Comparison of ENCODE assay signal across 26 cellular contexts in genomic region chr18:48616484-48617255, GRCh38.
DNase-seq lines count a peak whose midpoint lies in the region; ATAC-seq and TF ChIP-seq lines count a peak whose summit lies in the region.
"Had no signal": no experiment of that assay in that cellular context is flagged by ENCODE, and none has a peak within 500 bp of the region (broad histone marks: within the 10 kb centered on the region; RNA-seq: fewer than 3 reads in every experiment).

No MANE protein-coding gene starts in this region.

- no peak overlapping the region for H3K4me3 ChIP-seq in GM23338
- no peak overlapping the region for H3K4me3 ChIP-seq in adipocyte (ENCODE audit: low read length)
- H3K4me3 ChIP-seq: smooth muscle cell had no signal

- H3K9me3 ChIP-seq in adipocyte (ENCODE audit: control insufficient read depth, low read length) = no peaks in the 10 kb centered on the region

- CTCF ChIA-PET in activated CD8-positive, alpha-beta T cell treated with anti-CD3 and anti-CD28 coated beads for 36 hours (lab: Charles Lee) = no interaction called here

- peaks cover 44% of the 10 kb centered on the region for H3K4me1 Mint-ChIP-seq in GM23338
- no peaks in the 10 kb centered on the region for H3K4me1 Mint-ChIP-seq in activated CD8-positive, alpha-beta T cell treated with anti-CD3 and anti-CD28 coated beads for 36 hours (ENCODE audit: low read depth)

- H3K9me2 ChIP-seq in GM23338 (ENCODE audit: insufficient read depth) = no peaks in the 10 kb centered on the region

- no peaks in the 10 kb centered on the region for H3K27me3 ChIP-seq in GM23338 (ENCODE audit: insufficient read depth)
- H3K27me3 ChIP-seq in adipocyte (replicated peaks; ENCODE audit: control insufficient read depth, insufficient read depth, low read length) = no peaks in the 10 kb centered on the region

- H3K27ac ChIP-seq in GM23338 (ENCODE audit: low read depth) = no peak overlapping the region
- H3K27ac ChIP-seq: HL-60 had no signal

- H3K9me3 Mint-ChIP-seq in GM23338 = no peaks in the 10 kb centered on the region; the same call in 2 of the 3 replicates
- no peaks in the 10 kb centered on the region for H3K9me3 Mint-ChIP-seq in activated CD8-positive, alpha-beta T cell treated with anti-CD3 and anti-CD28 coated beads for 36 hours
- H3K9me3 Mint-ChIP-seq: activated naive CD4-positive, alpha-beta T cell treated with anti-CD3 and anti-CD28 coated beads, Interleukin-2, amount 50 U/mL, for 72 hours; activated T-helper 17 cell treated with anti-CD3 and anti-CD28 coated beads, Interleukin-2, amount 50 U/mL, for 72 hours had no signal

- DNase-seq in GM23338 (ENCODE audit: low spot score) = no peak
- peak; percentile 43 for DNase-seq in adipocyte (ENCODE audit: low read depth)
- peak; percentile 56 for DNase-seq in fibroblast of peridontal ligament (ENCODE audit: extremely low read depth)
- DNase-seq in putamen (ENCODE audit: low spot score) = peak; percentile 59
- DNase-seq in islet precursor cell = no peak
- DNase-seq in activated CD8-positive, alpha-beta T cell treated with anti-CD3 and anti-CD28 coated beads for 36 hours = no peak
- DNase-seq: activated CD4-positive, alpha-beta T cell treated with anti-CD3 and anti-CD28 coated beads, Interleukin-2, amount 50 U/mL, for 48 hours; activated CD4-positive, CD25-positive, alpha-beta regulatory T cell; activated CD8-positive, alpha-beta memory T cell treated with anti-CD3 and anti-CD28 coated beads, Interleukin-2, amount 50 U/mL, for 48 hours; C1 segment of cervical spinal cord; cerebellar nuclear complex; erythroblast; glutamatergic neuron; HCEC 1CT; mesenchymal stem cell; NCI-H1092; NCI-H1930; nucleus accumbens; OCI-M1; SHP77 treated with DMSO at 0.1 percent for 48 hours had no signal

- H3K4me1 ChIP-seq in GM23338 (ENCODE audit: insufficient read depth) (peaks cover 11% of the 10 kb centered on the region; the same call in 1 of the 2 replicates), adipocyte (ENCODE audit: control insufficient read depth, insufficient read depth, low read length) (peaks cover 24% of the 10 kb centered on the region)

- peaks cover 12% of the 10 kb centered on the region; the same call in 1 of the 2 replicates for H3K79me2 ChIP-seq in GM23338 (replicated peaks; ENCODE audit: insufficient read depth)

- H3K9ac ChIP-seq in adipocyte (ENCODE audit: low read length) = no peak overlapping the region

- no peak overlapping the region for H2AFZ ChIP-seq in GM23338

- ATAC-seq in GM23338 = no peak
- ATAC-seq in GM19397 (IDR thresholded peaks at IDR 0.05; ENCODE audit: unreplicated experiment) = no peak
- ATAC-seq in activated CD8-positive, alpha-beta T cell treated with anti-CD3 and anti-CD28 coated beads for 36 hours = no peak
- ATAC-seq: activated naive CD4-positive, alpha-beta T cell treated with anti-CD3 and anti-CD28 coated beads, Interleukin-2, amount 50 U/mL, for 72 hours; activated T-helper 17 cell treated with anti-CD3 and anti-CD28 coated beads, Interleukin-2, amount 50 U/mL, for 72 hours; HepG2 had no signal

- no peak overlapping the region for H3K4me2 ChIP-seq in GM23338
- H3K4me2 ChIP-seq: smooth muscle cell had no signal

- TF ChIP-seq CTCF in GM23338 (conservative IDR thresholded peaks at IDR 0.05; ENCODE audit: low read depth in 2 of 2) = no peak
- TF ChIP-seq CTCF in activated CD8-positive, alpha-beta T cell treated with anti-CD3 and anti-CD28 coated beads for 36 hours (IDR thresholded peaks at IDR 0.05) = no peak

- POLR2A ChIA-PET in activated CD8-positive, alpha-beta T cell treated with anti-CD3 and anti-CD28 coated beads for 36 hours (lab: Charles Lee) = no interaction called here

- H3K36me3 ChIP-seq in GM23338 (ENCODE audit: insufficient read depth) = no peaks in the 10 kb centered on the region
- H3K36me3 ChIP-seq in adipocyte (ENCODE audit: control insufficient read depth, insufficient read depth, low read length, severe bottlenecking) = peaks cover 29% of the 10 kb centered on the region

- H3K27ac Mint-ChIP-seq in GM23338 = peak overlapping the region; percentile 11; the same call in 1 of the 2 replicates
- H3K27ac Mint-ChIP-seq in activated CD8-positive, alpha-beta T cell treated with anti-CD3 and anti-CD28 coated beads for 36 hours = no peak overlapping the region
- H3K27ac Mint-ChIP-seq: activated T-helper 17 cell treated with anti-CD3 and anti-CD28 coated beads, Interleukin-2, amount 50 U/mL, for 72 hours had no signal

- no peaks in the 10 kb centered on the region for H3K36me3 Mint-ChIP-seq in GM23338 (ENCODE audit: low read depth)
- H3K36me3 Mint-ChIP-seq in activated CD8-positive, alpha-beta T cell treated with anti-CD3 and anti-CD28 coated beads for 36 hours (ENCODE audit: low read depth) = no peaks in the 10 kb centered on the region
- H3K36me3 Mint-ChIP-seq: activated naive CD4-positive, alpha-beta T cell treated with anti-CD3 and anti-CD28 coated beads, Interleukin-2, amount 50 U/mL, for 72 hours had no signal

- peaks cover 8% of the 10 kb centered on the region for H3K27me3 Mint-ChIP-seq in GM23338 (ENCODE audit: insufficient read depth, low read depth, poor library complexity)
- H3K27me3 Mint-ChIP-seq in activated CD8-positive, alpha-beta T cell treated with anti-CD3 and anti-CD28 coated beads for 36 hours = no peaks in the 10 kb centered on the region
- H3K27me3 Mint-ChIP-seq: activated T-helper 17 cell treated with anti-CD3 and anti-CD28 coated beads, Interleukin-2, amount 50 U/mL, for 72 hours had no signal

- H3F3A ChIP-seq in GM23338 (replicated peaks; ENCODE audit: low read depth) = no peaks in the 10 kb centered on the region

- no peaks in the 10 kb centered on the region for H4K20me1 ChIP-seq in GM23338 (replicated peaks; ENCODE audit: insufficient read depth)

- no peak overlapping the region for H3K4me3 Mint-ChIP-seq in GM23338
- H3K4me3 Mint-ChIP-seq in activated CD8-positive, alpha-beta T cell treated with anti-CD3 and anti-CD28 coated beads for 36 hours = no peak overlapping the region
- H3K4me3 Mint-ChIP-seq: activated T-helper 17 cell treated with anti-CD3 and anti-CD28 coated beads, Interleukin-2, amount 50 U/mL, for 72 hours had no signal

- intact Hi-C loops in activated CD8-positive, alpha-beta T cell treated with anti-CD3 and anti-CD28 coated beads for 36 hours (cut with micrococcal nuclease) = no loop called here

TF ChIP-seq in GM23338, 12 proteins besides CTCF, POLR2A, EP300 and RAD21 (continues in another document):
- no peak for TF ChIP-seq ZNF114 (CRISPR knock-in tag; IDR thresholded peaks at IDR 0.05)
- TF ChIP-seq EZH2phosphoT487 (IDR thresholded peaks at IDR 0.05; ENCODE audit: unreplicated experiment) = no peak
- TF ChIP-seq STAT1 (IDR thresholded peaks at IDR 0.05; ENCODE audit: unreplicated experiment) = no peak
- no peak for TF ChIP-seq JUNB (IDR thresholded peaks at IDR 0.05; ENCODE audit: unreplicated experiment)
- no peak for TF ChIP-seq ZNF331 (CRISPR knock-in tag; IDR thresholded peaks at IDR 0.05; ENCODE audit: low read depth)
- no peak for TF ChIP-seq EZH2 (IDR thresholded peaks at IDR 0.05; ENCODE audit: low read depth, unreplicated experiment)
- TF ChIP-seq CREB1 (CRISPR knock-in tag; IDR thresholded peaks at IDR 0.05; ENCODE audit: low read depth) = no peak
- TF ChIP-seq ETS1 (IDR thresholded peaks at IDR 0.05) = no peak

Comparison
In these comparisons a context has a peak if more than half of its experiments do, and no peak if none do; other contexts are left out.
1. DNase-seq: peak in adipocyte (single experiment), fibroblast of peridontal ligament (single experiment) and putamen (single experiment); none in GM23338 (single experiment), islet precursor cell (single experiment) and activated CD8-positive, alpha-beta T cell treated with anti-CD3 and anti-CD28 coated beads for 36 hours (single experiment).